In the genomic region with DNA sequence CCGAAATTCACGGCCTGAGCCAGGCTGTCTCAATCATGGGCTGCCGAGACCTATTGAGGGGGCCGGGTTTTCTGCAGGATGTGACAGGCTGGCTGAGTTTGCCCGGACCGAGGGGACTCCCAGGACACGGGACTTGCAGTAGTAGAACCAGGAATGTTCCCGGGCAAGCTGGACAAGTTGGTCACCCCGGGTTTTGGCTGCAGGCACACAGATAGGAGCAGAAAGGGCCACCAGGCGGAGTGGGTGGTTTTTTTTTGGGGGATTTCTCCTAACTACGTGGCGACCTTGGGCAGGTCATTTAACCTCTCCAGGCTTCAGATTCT, we compare ENCODE assay signal across 18 cellular contexts. TPM values are rescaled to one million over a fixed set of nuclear protein-coding genes. Genes with fewer than 3 reads are reported as not detected.
"Had no signal": no experiment of that assay in that cellular context is flagged by ENCODE, and none has a peak within 500 bp of the region (broad histone marks: within the 10 kb centered on the region; RNA-seq: fewer than 3 reads in every experiment).

No MANE protein-coding gene starts in this region.

- H3K79me2 ChIP-seq: parathyroid adenoma had no signal

- H3K4me3 ChIP-seq: left lung, sigmoid colon, thoracic aorta had no signal

- H3K36me3 ChIP-seq: left lung, sigmoid colon, thoracic aorta had no signal

- H3K4me3 Mint-ChIP-seq: activated naive CD8-positive, alpha-beta T cell; activated T-cell treated with anti-CD3 and anti-CD28 coated beads, Interleukin-2, amount 50 U/mL, for 72 hours; stimulated activated naive B cell treated with anti-CD40 and anti-IgM and Interleukin-4, amounts not matched to agents 10 μg/mL and 1 μg/mL and 100 μg/mL, for 72 hours; T-cell had no signal

- H3K27me3 ChIP-seq: left lung, sigmoid colon had no signal

- H3K36me3 Mint-ChIP-seq: stimulated activated naive B cell treated with anti-CD40 and anti-IgM and Interleukin-4, amounts not matched to agents 10 μg/mL and 1 μg/mL and 100 μg/mL, for 72 hours; T-cell had no signal

- H3K4me1 ChIP-seq: parathyroid adenoma had no signal

- H3K9me3 ChIP-seq: left lung, sigmoid colon, thoracic aorta had no signal

- H3K27ac ChIP-seq: epithelial cell of prostate, parathyroid adenoma, sigmoid colon, thoracic aorta had no signal

- H3K27me3 Mint-ChIP-seq: activated naive CD8-positive, alpha-beta T cell; stimulated activated naive B cell treated with anti-CD40 and anti-IgM and Interleukin-4, amounts not matched to agents 10 μg/mL and 1 μg/mL and 100 μg/mL, for 72 hours; T-cell had no signal

- H2AFZ ChIP-seq: parathyroid adenoma had no signal

- H3K9me3 Mint-ChIP-seq: activated T-cell treated with anti-CD3 and anti-CD28 coated beads, Interleukin-2, amount 50 U/mL, for 72 hours; stimulated activated naive B cell treated with anti-CD40 and anti-IgM and Interleukin-4, amounts not matched to agents 10 μg/mL and 1 μg/mL and 100 μg/mL, for 72 hours; T-cell had no signal

- ATAC-seq: activated T-cell treated with anti-CD3 and anti-CD28 coated beads, Interleukin-2, amount 50 U/mL, for 72 hours; left lung; stimulated activated naive B cell treated with anti-CD40 and anti-IgM and Interleukin-4, amounts not matched to agents 10 μg/mL and 1 μg/mL and 100 μg/mL, for 72 hours; T-cell had no signal

- DNase-seq: activated CD4-positive, alpha-beta T cell treated with anti-CD3 and anti-CD28 coated beads, Interleukin-2, amount 50 U/mL, for 4 hours; activated CD4-positive, CD25-positive, alpha-beta regulatory T cell treated with anti-CD3 and anti-CD28 coated beads, Interleukin-2, amount 50 U/mL, for 72 hours; activated gamma-delta T cell treated with Interleukin-2 at 50 U/mL for 16 hours; activated T-cell treated with anti-CD3 and anti-CD28 coated beads, Interleukin-2, amount 50 U/mL, for 72 hours; hippocampal formation; left lung; mammary epithelial cell; midbrain; sigmoid colon; stimulated activated CD4-positive, alpha-beta T cell treated with anti-CD3 and anti-CD28 coated beads, Interleukin-4, amount 100 ng/mL, for 24 hours; stimulated activated naive B cell treated with anti-CD40 and anti-IgM and Interleukin-4, amounts not matched to agents 10 μg/mL and 1 μg/mL and 100 μg/mL, for 72 hours; T-cell; T-helper 9 cell had no signal

- H3K27ac Mint-ChIP-seq: activated naive CD8-positive, alpha-beta T cell; activated T-cell treated with anti-CD3 and anti-CD28 coated beads, Interleukin-2, amount 50 U/mL, for 72 hours had no signal

RNA-seq across cellular contexts. Expression of a gene that starts 25.3 kb away (rescaled TPM):
- polyA plus RNA-seq: neural cell had no signal
